Comparison of ENCODE assay signal across 8 cellular contexts in the genomic region with DNA sequence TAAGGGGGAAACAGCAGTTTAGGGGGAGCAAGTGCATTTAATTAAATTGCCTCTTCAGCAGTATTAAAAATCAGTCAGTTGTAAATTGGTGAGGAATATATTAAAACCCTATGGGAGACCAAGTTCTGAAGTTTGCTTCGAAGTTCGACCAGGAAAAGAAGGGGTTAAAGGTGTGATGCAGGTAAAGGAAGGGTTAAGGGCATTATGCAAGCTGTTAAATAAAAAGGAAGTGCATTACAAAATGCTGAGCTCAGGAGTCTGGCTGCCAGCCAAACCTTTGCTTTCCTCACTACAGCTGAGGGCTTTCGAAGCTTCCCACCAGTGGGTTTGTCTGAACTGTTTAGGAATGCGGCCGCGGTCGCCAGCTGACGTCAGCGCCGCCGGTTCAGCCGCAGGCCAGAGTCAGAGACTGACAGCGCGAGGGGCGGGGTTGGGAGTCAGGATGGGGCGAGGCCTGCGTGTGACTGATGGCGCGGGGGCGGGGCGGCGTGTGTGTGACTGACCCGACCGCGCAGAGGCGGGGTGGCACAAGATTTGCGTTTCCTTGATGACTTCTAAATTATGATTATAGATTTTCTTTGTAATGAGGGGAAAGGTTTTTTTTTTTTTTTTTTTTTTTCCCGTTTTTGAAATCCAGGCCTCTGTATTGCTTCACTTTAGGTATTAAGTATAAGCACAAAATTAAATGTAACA.
A peak's percentile ranks its signal among the peaks of the same experiment; 100 is the strongest.
DNase-seq lines count a peak whose midpoint lies in the region; ATAC-seq, FAIRE-seq and TF ChIP-seq lines count a peak whose summit lies in the region.

No MANE protein-coding gene starts in this region.

- no peaks in the 10 kb centered on the region for H3K27me3 Mint-ChIP-seq in T-cell

- peak overlapping the region in 1 of 4 donors; percentile 10 for H3K4me3 ChIP-seq in adrenal gland
- H3K4me3 ChIP-seq in cardiac muscle cell: peak overlapping the region; percentile 3
- H3K4me3 ChIP-seq in pancreas: peak overlapping the region in 1 of 4 donors; percentile 11
- H3K4me3 ChIP-seq in tibial artery: peak overlapping the region; percentile 28 to 33

- peak; percentile 91 for DNase-seq in NCI-H146 treated with DMSO at 0.1 percent for 48 hours (lab: John Stamatoyannopoulos, UW; ENCODE audit: unreplicated experiment)
- peak; percentile 82 to 99 (median 98) for DNase-seq in T-cell
- peak; percentile 99 to 100 (median 100) for DNase-seq in adrenal gland
- peak; percentile 100 for DNase-seq in cardiac muscle cell (ENCODE audit: low read depth in 1 of 2, low spot score in 1 of 2)
- DNase-seq in pancreas: peak; percentile 97 to 99 (median 99)
- peak; percentile 99 to 100 for DNase-seq in tibial artery

- no peaks in the 10 kb centered on the region for H3K36me3 Mint-ChIP-seq in T-cell

- POLR2A ChIA-PET in T-cell (lab: Charles Lee): interaction anchor here (0.5 to 1.7 kb wide), 5 partner anchors 75 to 1606 kb away, joined by 3 to 23 read pairs (median 4); a partner anchor contains a TSS

- TF ChIP-seq CTCF in adrenal gland (IDR thresholded peaks at IDR 0.05): no peak
- no peak for TF ChIP-seq CTCF in cardiac muscle cell (IDR thresholded peaks at IDR 0.05; ENCODE audit: low read depth, low read length)
- TF ChIP-seq CTCF in pancreas (IDR thresholded peaks at IDR 0.05): no peak
- no peak for TF ChIP-seq CTCF in tibial artery (IDR thresholded peaks at IDR 0.05)

- H3K27ac ChIP-seq in adrenal gland: peak overlapping the region in 3 of 5 donors; percentile 55 to 63 (median 56)
- peak overlapping the region; percentile 51 for H3K27ac ChIP-seq in cardiac muscle cell
- peak overlapping the region in 2 of 4 donors; percentile 37 to 54 for H3K27ac ChIP-seq in pancreas
- H3K27ac ChIP-seq in tibial artery: peak overlapping the region in 1 of 2 donors; percentile 40

- no peaks in the 10 kb centered on the region for H3K27me3 ChIP-seq in adrenal gland
- H3K27me3 ChIP-seq in cardiac muscle cell: no peaks in the 10 kb centered on the region
- H3K27me3 ChIP-seq in pancreas: no peaks in the 10 kb centered on the region
- H3K27me3 ChIP-seq in tibial artery: no peaks in the 10 kb centered on the region

- H3K36me3 ChIP-seq in adrenal gland (replicated peaks in 1 of 2): no peaks in the 10 kb centered on the region
- no peaks in the 10 kb centered on the region for H3K36me3 ChIP-seq in cardiac muscle cell
- no peaks in the 10 kb centered on the region for H3K36me3 ChIP-seq in pancreas
- H3K36me3 ChIP-seq in tibial artery: no peaks in the 10 kb centered on the region

- peaks cover 5 to 26% of the 10 kb centered on the region in 2 donors for H3K4me1 ChIP-seq in adrenal gland (replicated peaks in 1 of 2)
- peaks cover 15% of the 10 kb centered on the region for H3K4me1 ChIP-seq in cardiac muscle cell (ENCODE audit: low read depth)
- H3K4me1 ChIP-seq in pancreas: peaks cover 0 to 21% (median 3%) of the 10 kb centered on the region in 3 donors
- peaks cover 0 to 29% (median 15%) of the 10 kb centered on the region in 4 donors for H3K4me1 ChIP-seq in tibial artery

- H3K9me3 ChIP-seq in adrenal gland (replicated peaks in 1 of 3) (no peaks in the 10 kb centered on the region), cardiac muscle cell (ENCODE audit: low read depth) (no peaks in the 10 kb centered on the region), pancreas (no peaks in the 10 kb centered on the region), tibial artery (no peaks in the 10 kb centered on the region)

- ATAC-seq in GM18498 (IDR thresholded peaks at IDR 0.05; ENCODE audit: unreplicated experiment) (peak; percentile 100), HG02938 (IDR thresholded peaks at IDR 0.05; ENCODE audit: unreplicated experiment) (peak; percentile 96), T-cell (replicated peaks in 1 of 4) (peak; percentile 97 to 99 (median 98)), pancreas (peak; percentile 98 to 100 (median 99))

- peak overlapping the region; percentile 61 to 80 (median 73) for H3K4me3 Mint-ChIP-seq in T-cell

- peak; percentile 98 for FAIRE-seq in pancreas (lab: Jason Lieb, UNC)

- TF ChIP-seq POLR2A in adrenal gland (IDR thresholded peaks at IDR 0.05): peak in 1 of 2 donors; percentile 42

- intact Hi-C loops in adrenal gland (cut with DNase I) (loop anchor here in 1 of 2 donors (10.0 kb wide), 1 partner anchor 74 kb away; a partner anchor contains a TSS), pancreas (cut with DNase I) (no loop called here), tibial artery (cut with DNase I; ENCODE audit: low total_unique reads) (loop anchor here (5.0 kb wide), 1 partner anchor 76 kb away; a partner anchor contains a TSS)

- CTCF ChIA-PET in T-cell (lab: Charles Lee): interaction anchor here (0.7 to 2.8 kb wide), 9 partner anchors 51 to 447 kb away, joined by 3 to 16 read pairs (median 4); a partner anchor contains a TSS

- H3K9me3 Mint-ChIP-seq in T-cell: no peaks in the 10 kb centered on the region

- 0 to 1% (median 1%) methylated on average over 23 to 28 of the region's 28 CpGs for WGBS in adrenal gland, 4 donors
- WGBS in pancreas, 2 donors: 0 to 1% methylated on average over 27 to 28 of the region's 28 CpGs

- peak overlapping the region; percentile 73 to 81 for H3K27ac Mint-ChIP-seq in T-cell

- peaks cover 32 to 39% (median 38%) of the 10 kb centered on the region in 3 donors for H3K4me1 Mint-ChIP-seq in T-cell
